16 cellular contexts compared by ENCODE assay signal in the genomic region with DNA sequence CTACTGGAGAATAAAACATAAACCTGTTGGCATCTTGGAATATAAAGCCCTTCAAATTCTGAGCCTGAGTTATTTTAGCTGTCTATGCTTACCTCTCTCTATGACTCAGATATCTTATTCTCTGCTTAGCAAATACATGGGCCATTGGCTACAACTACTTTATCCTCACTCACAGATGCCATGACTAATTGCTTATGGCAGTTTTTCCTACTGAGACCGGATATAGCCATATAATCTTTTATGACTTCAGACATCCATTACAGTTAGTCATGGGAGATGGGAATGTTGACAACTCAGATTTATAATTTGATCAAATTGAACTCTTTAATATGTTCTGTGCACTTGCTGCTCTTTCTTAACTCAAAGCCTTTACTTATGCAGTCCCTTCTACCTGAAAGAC.
DNase-seq lines count a peak whose midpoint lies in the region; ATAC-seq and TF ChIP-seq lines count a peak whose summit lies in the region.
"Had no signal": no experiment of that assay in that cellular context is flagged by ENCODE, and none has a peak within 500 bp of the region (broad histone marks: within the 10 kb centered on the region; RNA-seq: fewer than 3 reads in every experiment).

No MANE protein-coding gene starts in this region.

- H3K27ac Mint-ChIP-seq in chondrocyte (ENCODE audit: unreplicated experiment): peak overlapping the region; percentile 30
- H3K27ac Mint-ChIP-seq in activated naive CD4-positive, alpha-beta T cell treated with anti-CD3 and anti-CD28 coated beads, Interleukin-2, amount 10 ng/mL, durations not matched to agents 7 days and 5 days: no peak overlapping the region
- H3K27ac Mint-ChIP-seq: activated CD4-positive, alpha-beta memory T cell treated with anti-CD3 and anti-CD28 coated beads, Interleukin-2, amount 10 ng/mL, durations not matched to agents 7 days and 5 days had no signal

- no peaks in the 10 kb centered on the region for H3K27me3 ChIP-seq in BE2C
- H3K27me3 ChIP-seq: colonic mucosa, pancreas had no signal

- H3K4me1 Mint-ChIP-seq in chondrocyte (ENCODE audit: low read depth): peaks cover 10% of the 10 kb centered on the region
- H3K4me1 Mint-ChIP-seq in activated naive CD4-positive, alpha-beta T cell treated with anti-CD3 and anti-CD28 coated beads, Interleukin-2, amount 10 ng/mL, durations not matched to agents 7 days and 5 days: no peaks in the 10 kb centered on the region
- H3K4me1 Mint-ChIP-seq: activated CD4-positive, alpha-beta memory T cell treated with anti-CD3 and anti-CD28 coated beads, Interleukin-2, amount 10 ng/mL, durations not matched to agents 7 days and 5 days had no signal

- CTCF ChIA-PET in activated naive CD4-positive, alpha-beta T cell treated with anti-CD3 and anti-CD28 coated beads, Interleukin-2, amount 10 ng/mL, durations not matched to agents 7 days and 5 days (lab: Charles Lee): no interaction called here

- no peaks in the 10 kb centered on the region for H3K27me3 Mint-ChIP-seq in chondrocyte (ENCODE audit: low read depth)
- no peaks in the 10 kb centered on the region for H3K27me3 Mint-ChIP-seq in activated naive CD4-positive, alpha-beta T cell treated with anti-CD3 and anti-CD28 coated beads, Interleukin-2, amount 10 ng/mL, durations not matched to agents 7 days and 5 days
- H3K27me3 Mint-ChIP-seq: activated CD4-positive, alpha-beta memory T cell treated with anti-CD3 and anti-CD28 coated beads, Interleukin-2, amount 10 ng/mL, durations not matched to agents 7 days and 5 days had no signal

- H3K36me3 Mint-ChIP-seq in chondrocyte (ENCODE audit: low read depth): no peaks in the 10 kb centered on the region
- H3K36me3 Mint-ChIP-seq in activated naive CD4-positive, alpha-beta T cell treated with anti-CD3 and anti-CD28 coated beads, Interleukin-2, amount 10 ng/mL, durations not matched to agents 7 days and 5 days: no peaks in the 10 kb centered on the region

- H3K4me1 ChIP-seq in BE2C: no peaks in the 10 kb centered on the region
- H3K4me1 ChIP-seq: colonic mucosa, lower lobe of right lung, pancreas had no signal

- H3K4me3 Mint-ChIP-seq in chondrocyte (ENCODE audit: unreplicated experiment): no peak overlapping the region
- no peak overlapping the region for H3K4me3 Mint-ChIP-seq in activated naive CD4-positive, alpha-beta T cell treated with anti-CD3 and anti-CD28 coated beads, Interleukin-2, amount 10 ng/mL, durations not matched to agents 7 days and 5 days
- H3K4me3 Mint-ChIP-seq: activated CD4-positive, alpha-beta memory T cell treated with anti-CD3 and anti-CD28 coated beads, Interleukin-2, amount 10 ng/mL, durations not matched to agents 7 days and 5 days had no signal

- TF ChIP-seq CTCF in chondrocyte (IDR thresholded peaks at IDR 0.05) (no peak), BE2C (IDR thresholded peaks at IDR 0.05; ENCODE audit: low read depth, low read length) (no peak)

- ATAC-seq in GM19467 (IDR thresholded peaks at IDR 0.05; ENCODE audit: unreplicated experiment): no peak
- ATAC-seq: lower lobe of right lung, pancreas had no signal

- H3K9me3 Mint-ChIP-seq in chondrocyte (ENCODE audit: low read depth): peaks cover 17% of the 10 kb centered on the region
- H3K9me3 Mint-ChIP-seq in activated naive CD4-positive, alpha-beta T cell treated with anti-CD3 and anti-CD28 coated beads, Interleukin-2, amount 10 ng/mL, durations not matched to agents 7 days and 5 days: peaks cover 17% of the 10 kb centered on the region

- H3K36me3 ChIP-seq in BE2C: no peaks in the 10 kb centered on the region
- H3K36me3 ChIP-seq: colonic mucosa, lower lobe of right lung, pancreas had no signal

- no peak overlapping the region for H3K4me3 ChIP-seq in BE2C (ENCODE audit: low read depth, low read length)
- H3K4me3 ChIP-seq: colonic mucosa, lower lobe of right lung, pancreas had no signal

- DNase-seq in COLO829 (ENCODE audit: low spot score): peak; percentile 7
- peak; percentile 92 for DNase-seq in M059J (ENCODE audit: low read depth)
- DNase-seq in chondrocyte (ENCODE audit: low spot score): no peak
- DNase-seq in lung microvascular endothelial cell (ENCODE audit: low read depth in 2 of 2): peak; percentile 19 to 95
- DNase-seq in BE2C: no peak
- DNase-seq in NCI-H748 treated with DMSO at 0.1 percent for 48 hours (lab: John Stamatoyannopoulos, UW): no peak
- DNase-seq in activated naive CD4-positive, alpha-beta T cell treated with anti-CD3 and anti-CD28 coated beads, Interleukin-2, amount 10 ng/mL, durations not matched to agents 7 days and 5 days: no peak
- DNase-seq: activated CD4-positive, alpha-beta memory T cell treated with anti-CD3 and anti-CD28 coated beads, Interleukin-2, amount 10 ng/mL, durations not matched to agents 7 days and 5 days; activated gamma-delta T cell; colonic mucosa; lower lobe of right lung; NCI-H187; pancreas; stimulated activated CD4-positive, alpha-beta T cell treated with anti-CD3 and anti-CD28 coated beads, Interleukin-2, amount 100 ng/mL, for 48 hours; stimulated activated naive CD4-positive, alpha-beta T cell treated with Interleukin-2 at 50 U/mL for 16 hours had no signal

- H3K9me3 ChIP-seq in BE2C: no peaks in the 10 kb centered on the region; the same call in 1 of the 2 replicates
- H3K9me3 ChIP-seq: colonic mucosa, lower lobe of right lung, pancreas had no signal

Comparison
In these comparisons a context has a peak if more than half of its experiments do, and no peak if none do; other contexts are left out.
1. DNase-seq: peak in COLO829 (single experiment), M059J (single experiment) and lung microvascular endothelial cell (2 of 2); none in chondrocyte (single experiment), BE2C (single experiment), NCI-H748 treated with DMSO at 0.1 percent for 48 hours (single experiment) and activated naive CD4-positive, alpha-beta T cell treated with anti-CD3 and anti-CD28 coated beads, Interleukin-2, amount 10 ng/mL, durations not matched to agents 7 days and 5 days (single experiment).